9 cellular contexts compared by ENCODE assay signal in genomic region chr1:233904979-233905415, GRCh38. TPM values are rescaled to one million over a fixed set of nuclear protein-coding genes. Genes with fewer than 3 reads are reported as not detected.
DNase-seq lines count a peak whose midpoint lies in the region; ATAC-seq and TF ChIP-seq lines count a peak whose summit lies in the region.
"Had no signal": no experiment of that assay in that cellular context is flagged by ENCODE, and none has a peak within 500 bp of the region (broad histone marks: within the 10 kb centered on the region; RNA-seq: fewer than 3 reads in every experiment).

No MANE protein-coding gene starts in this region.

- H3K27me3 ChIP-seq in GM23248 (replicated peaks; ENCODE audit: insufficient read depth) (peaks cover 31% of the 10 kb centered on the region), left ventricle myocardium inferior (ENCODE audit: low read depth) (peaks cover 98% of the 10 kb centered on the region)

- H3K4me2 ChIP-seq in GM23248 (ENCODE audit: unreplicated experiment): no peak overlapping the region

- H2AFZ ChIP-seq in GM23248: no peak overlapping the region

- DNase-seq in GM23248: peak; percentile 6
- DNase-seq in left ventricle myocardium inferior: no peak
- DNase-seq in posterior vena cava (ENCODE audit: low spot score): peak; percentile 77
- DNase-seq in foreskin melanocyte: no peak
- DNase-seq in MV-4-11 (lab: John Stamatoyannopoulos, UW): no peak

- H3K9me3 ChIP-seq in GM23248 (ENCODE audit: low read depth) (no peaks in the 10 kb centered on the region), left ventricle myocardium inferior (replicated peaks) (no peaks in the 10 kb centered on the region)

- H3K79me2 ChIP-seq in GM23248 (ENCODE audit: insufficient read depth): no peaks in the 10 kb centered on the region

- H3K9ac ChIP-seq in GM23248: no peak overlapping the region

- no peaks in the 10 kb centered on the region for H3F3A ChIP-seq in GM23248 (ENCODE audit: insufficient read depth)

- H3K9me2 ChIP-seq in GM23248 (ENCODE audit: insufficient read depth): no peaks in the 10 kb centered on the region

- no peak overlapping the region for H3K27ac ChIP-seq in GM23248
- no peak overlapping the region for H3K27ac ChIP-seq in left ventricle myocardium inferior (replicated peaks)

- in situ Hi-C loops in GM23248 (cut with MboI): no loop called here

- ATAC-seq in SK-N-SH treated with all-trans-retinoic acid at 6 μM for 48 hours (peak; percentile 40), HG02973 (IDR thresholded peaks at IDR 0.05; ENCODE audit: unreplicated experiment) (no peak), GM21723 (IDR thresholded peaks at IDR 0.05; ENCODE audit: unreplicated experiment) (no peak)
- ATAC-seq: sciatic nerve had no signal

- H3K4me1 ChIP-seq in GM23248 (ENCODE audit: insufficient read depth) (no peaks in the 10 kb centered on the region), left ventricle myocardium inferior (peaks cover 10% of the 10 kb centered on the region)

- no peak for TF ChIP-seq CTCF in left ventricle myocardium inferior (IDR thresholded peaks at IDR 0.05; ENCODE audit: borderline replicate concordance)

- H3K36me3 ChIP-seq in GM23248 (ENCODE audit: low read depth) (no peaks in the 10 kb centered on the region), left ventricle myocardium inferior (no peaks in the 10 kb centered on the region)

- H4K20me1 ChIP-seq in GM23248 (ENCODE audit: insufficient read depth): no peaks in the 10 kb centered on the region

- H3K4me3 ChIP-seq in GM23248 (no peak overlapping the region), left ventricle myocardium inferior (peak overlapping the region; percentile 58)

- intact Hi-C loops in left ventricle myocardium inferior (cut with micrococcal nuclease): no loop called here
- intact Hi-C loops in posterior vena cava (cut with DNase I): loop anchor here in 1 of 2 donors (5.0 kb wide), 1 partner anchor 1008 kb away; no protein-coding TSS in a partner anchor

- 6% methylated on average over 39 to 40 of the region's 43 CpGs for WGBS in GM23248 (ENCODE audit: low coverage in 1 of 2, low lambda C conversion rate in 2 of 2, missing lambda C conversion rate in 2 of 2), 2 experiments

TF ChIP-seq in SK-N-SH treated with all-trans-retinoic acid at 6 μM for 48 hours, 23 proteins besides CTCF, POLR2A, EP300 and RAD21:
- TF ChIP-seq SNAI2 (CRISPR knock-in tag; IDR thresholded peaks at IDR 0.05) (no peak), ZFP30 (CRISPR knock-in tag; IDR thresholded peaks at IDR 0.05) (no peak), CSDC2 (CRISPR knock-in tag; IDR thresholded peaks at IDR 0.05) (no peak), POU6F1 (CRISPR knock-in tag; IDR thresholded peaks at IDR 0.05; ENCODE audit: borderline replicate concordance, low read depth) (no peak), ISL1 (CRISPR knock-in tag; IDR thresholded peaks at IDR 0.05) (no peak), CREB5 (CRISPR knock-in tag; IDR thresholded peaks at IDR 0.05; ENCODE audit: low read depth) (no peak), CSRNP3 (CRISPR knock-in tag; IDR thresholded peaks at IDR 0.05) (no peak), TCF4 (CRISPR knock-in tag; IDR thresholded peaks at IDR 0.05; ENCODE audit: borderline replicate concordance) (no peak), BACH2 (CRISPR knock-in tag; IDR thresholded peaks at IDR 0.05; ENCODE audit: borderline replicate concordance) (no peak), TSHZ2 (CRISPR knock-in tag; IDR thresholded peaks at IDR 0.05) (no peak), PPARA (CRISPR knock-in tag; IDR thresholded peaks at IDR 0.05; ENCODE audit: borderline replicate concordance) (no peak), GLIS3 (CRISPR knock-in tag; IDR thresholded peaks at IDR 0.05) (no peak), ESRRG (CRISPR knock-in tag; IDR thresholded peaks at IDR 0.05) (no peak), ZFP3 (CRISPR knock-in tag; IDR thresholded peaks at IDR 0.05) (no peak), ZNF565 (CRISPR knock-in tag; conservative IDR thresholded peaks at IDR 0.05; ENCODE audit: low read depth) (no peak), RARB (CRISPR knock-in tag; IDR thresholded peaks at IDR 0.05) (no peak), ZC3H10 (CRISPR knock-in tag; IDR thresholded peaks at IDR 0.05) (no peak), ZNF70 (CRISPR knock-in tag; IDR thresholded peaks at IDR 0.05) (no peak)

RNA-seq across cellular contexts. Expression of gene SLC35F3, which starts 0.5 kb away (rescaled TPM):
- 1.3 and 1.4 TPM in 2 replicates for total RNA-seq in GM23248 (2014; rRNA removed; shearing (Covaris generic))
- polyA plus RNA-seq in GM23248 (2016; fragmentation: Nextera tagmentation; extraction: Ambion mirVana): 0.37 and 0.43 TPM in 2 replicates
- total RNA-seq in left ventricle myocardium inferior (not detected), posterior vena cava (not detected)
- total RNA-seq: sciatic nerve had no signal

Comparison
In these comparisons a context has a peak if more than half of its experiments do, and no peak if none do; other contexts are left out.
1. DNase-seq: peak in GM23248 (single experiment) and posterior vena cava (single experiment); none in left ventricle myocardium inferior (single experiment), foreskin melanocyte (single experiment) and MV-4-11 (single experiment).